In the genomic region with DNA sequence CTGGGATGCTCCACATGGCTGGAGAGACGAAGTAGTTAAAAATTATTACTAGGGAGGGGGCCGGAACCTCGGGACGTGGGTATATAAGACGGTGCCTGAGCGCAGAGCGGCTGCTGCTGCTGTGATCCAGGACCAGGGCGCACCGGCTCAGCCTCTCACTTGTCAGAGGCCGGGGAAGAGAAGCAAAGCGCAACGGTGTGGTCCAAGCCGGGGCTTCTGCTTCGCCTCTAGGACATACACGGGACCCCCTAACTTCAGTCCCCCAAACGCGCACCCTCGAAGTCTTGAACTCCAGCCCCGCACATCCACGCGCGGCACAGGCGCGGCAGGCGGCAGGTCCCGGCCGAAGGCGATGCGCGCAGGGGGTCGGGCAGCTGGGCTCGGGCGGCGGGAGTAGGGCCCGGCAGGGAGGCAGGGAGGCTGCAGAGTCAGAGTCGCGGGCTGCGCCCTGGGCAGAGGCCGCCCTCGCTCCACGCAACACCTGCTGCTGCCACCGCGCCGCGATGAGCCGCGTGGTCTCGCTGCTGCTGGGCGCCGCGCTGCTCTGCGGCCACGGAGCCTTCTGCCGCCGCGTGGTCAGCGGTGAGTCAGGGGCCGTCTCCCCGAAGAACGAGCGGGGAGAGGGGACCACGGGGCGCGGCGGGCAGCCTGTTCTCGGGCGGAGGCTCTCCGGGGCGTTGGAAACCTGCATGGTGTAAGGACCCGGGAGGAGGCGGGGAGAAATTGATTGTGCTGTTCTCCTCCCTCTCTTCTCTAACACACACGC, we compare ENCODE assay signal across 9 cellular contexts. TPM values are rescaled to one million over a fixed set of nuclear protein-coding genes. Genes with fewer than 3 reads are reported as not detected.
DNase-seq lines count a peak whose midpoint lies in the region; ATAC-seq, FAIRE-seq and TF ChIP-seq lines count a peak whose summit lies in the region.
"Had no signal": no experiment of that assay in that cellular context is flagged by ENCODE, and none has a peak within 500 bp of the region (broad histone marks: within the 10 kb centered on the region; RNA-seq: fewer than 3 reads in every experiment).

A gene with protein sequence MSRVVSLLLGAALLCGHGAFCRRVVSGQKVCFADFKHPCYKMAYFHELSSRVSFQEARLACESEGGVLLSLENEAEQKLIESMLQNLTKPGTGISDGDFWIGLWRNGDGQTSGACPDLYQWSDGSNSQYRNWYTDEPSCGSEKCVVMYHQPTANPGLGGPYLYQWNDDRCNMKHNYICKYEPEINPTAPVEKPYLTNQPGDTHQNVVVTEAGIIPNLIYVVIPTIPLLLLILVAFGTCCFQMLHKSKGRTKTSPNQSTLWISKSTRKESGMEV (plus strand): TSS at position 113 of the 766 bp plus-strand sequence. CDS start 391 bp downstream, at position 504.

- no peak for TF ChIP-seq CTCF in A673 (conservative IDR thresholded peaks at IDR 0.05; ENCODE audit: low read depth, low read length)
- no peak for TF ChIP-seq CTCF in Peyer's patch (IDR thresholded peaks at IDR 0.05)
- no peak for TF ChIP-seq CTCF in right atrium auricular region (IDR thresholded peaks at IDR 0.05)
- TF ChIP-seq CTCF in pancreas (IDR thresholded peaks at IDR 0.05): no peak
- no peak for TF ChIP-seq CTCF in OCI-LY7 (conservative IDR thresholded peaks at IDR 0.05; ENCODE audit: low read length)

- no peak for FAIRE-seq in pancreas (lab: Jason Lieb, UNC)

- H3K36me3 ChIP-seq in A673 (ENCODE audit: insufficient read depth, low read length, poor library complexity, severe bottlenecking) (no peaks in the 10 kb centered on the region), Peyer's patch (no peaks in the 10 kb centered on the region), right atrium auricular region (no peaks in the 10 kb centered on the region), pancreas (no peaks in the 10 kb centered on the region), OCI-LY7 (ENCODE audit: insufficient read depth, low read length) (no peaks in the 10 kb centered on the region)

- no peak within 1 kb of the TSS for H3K4me2 ChIP-seq in OCI-LY7 (ENCODE audit: low read length)

- no peaks in the 10 kb centered on the region for H3K79me2 ChIP-seq in OCI-LY7 (ENCODE audit: insufficient read depth, low read depth, low read length)

- H4K20me1 ChIP-seq in OCI-LY7 (ENCODE audit: insufficient read depth, low read length): no peaks in the 10 kb centered on the region

- intact Hi-C loops in A673 (cut with micrococcal nuclease; ENCODE audit: unreplicated experiment): no loop called here
- intact Hi-C loops in pancreas (cut with DNase I): no loop called here
- intact Hi-C loops in OCI-LY7 (cut with micrococcal nuclease; ENCODE audit: unreplicated experiment): no loop called here

- H2AFZ ChIP-seq in OCI-LY7 (ENCODE audit: low read length): no peak within 1 kb of the TSS

- no peak within 1 kb of the TSS for H3K4me3 Mint-ChIP-seq in stimulated activated memory B cell treated with anti-CD40 and anti-IgM and Interleukin-4, amounts not matched to agents 10 μg/mL and 1 μg/mL and 100 μg/mL, for 72 hours

- H3K9me3 Mint-ChIP-seq in stimulated activated memory B cell treated with anti-CD40 and anti-IgM and Interleukin-4, amounts not matched to agents 10 μg/mL and 1 μg/mL and 100 μg/mL, for 72 hours: no peaks in the 10 kb centered on the region

- H3K27me3 Mint-ChIP-seq in stimulated activated memory B cell treated with anti-CD40 and anti-IgM and Interleukin-4, amounts not matched to agents 10 μg/mL and 1 μg/mL and 100 μg/mL, for 72 hours: peaks cover 9% of the 10 kb centered on the region

- H3K4me1 Mint-ChIP-seq in stimulated activated memory B cell treated with anti-CD40 and anti-IgM and Interleukin-4, amounts not matched to agents 10 μg/mL and 1 μg/mL and 100 μg/mL, for 72 hours: no peaks in the 10 kb centered on the region

- peaks cover 9% of the 10 kb centered on the region for H3K4me1 ChIP-seq in A673 (ENCODE audit: insufficient read depth, low read length, poor library complexity, severe bottlenecking)
- H3K4me1 ChIP-seq in Peyer's patch: peaks cover 0 to 6% (median 0%) of the 10 kb centered on the region in 4 donors
- H3K4me1 ChIP-seq in right atrium auricular region: peaks cover 0 to 18% of the 10 kb centered on the region in 2 donors
- no peaks in the 10 kb centered on the region for H3K4me1 ChIP-seq in pancreas
- H3K4me1 ChIP-seq in OCI-LY7 (ENCODE audit: insufficient read depth, low read length, poor library complexity, severe bottlenecking): no peaks in the 10 kb centered on the region

- TF ChIP-seq POLR2A in Peyer's patch (IDR thresholded peaks at IDR 0.05): no peak

- BruUV-seq in A673 (replicated peaks; lab: Mats Ljungman, UMichigan) (no TSS peak), OCI-LY7 (replicated peaks; lab: Mats Ljungman, UMichigan) (no TSS peak)

- H3K27ac ChIP-seq in A673 (ENCODE audit: low read depth, low read length, poor library complexity, severe bottlenecking): no peak within 1 kb of the TSS
- no peak within 1 kb of the TSS for H3K27ac ChIP-seq in Peyer's patch
- peak within 1 kb of the TSS in 1 of 2 donors; percentile 15 for H3K27ac ChIP-seq in right atrium auricular region
- no peak within 1 kb of the TSS for H3K27ac ChIP-seq in pancreas
- H3K27ac ChIP-seq in OCI-LY7 (ENCODE audit: low read depth, low read length, poor library complexity, severe bottlenecking): no peak within 1 kb of the TSS

- DNase-seq in A673 (ENCODE audit: low spot score) (no peak), Peyer's patch (no peak), right atrium auricular region (ENCODE audit: low spot score) (no peak), pancreas (peak in 3 of 6 donors; percentile 13 to 67 (median 55)), SIG-M5 (lab: John Stamatoyannopoulos, UW) (no peak), OCI-LY7 (ENCODE audit: low spot score) (no peak)
- DNase-seq: CD8-positive, alpha-beta memory T cell had no signal

- H3K27me3 ChIP-seq in A673 (replicated peaks; ENCODE audit: insufficient read depth, low read depth, low read length, poor library complexity) (no peaks in the 10 kb centered on the region), Peyer's patch (no peaks in the 10 kb centered on the region), right atrium auricular region (no peaks in the 10 kb centered on the region), pancreas (peaks cover 0 to 13% (median 3%) of the 10 kb centered on the region in 4 donors)

- H3K9me3 ChIP-seq in A673 (ENCODE audit: low read depth, low read length, poor library complexity, severe bottlenecking): no peaks in the 10 kb centered on the region
- H3K9me3 ChIP-seq in Peyer's patch: no peaks in the 10 kb centered on the region
- H3K9me3 ChIP-seq in right atrium auricular region: no peaks in the 10 kb centered on the region
- H3K9me3 ChIP-seq in pancreas: no peaks in the 10 kb centered on the region
- H3K9me3 ChIP-seq in OCI-LY7 (ENCODE audit: low read length): no peaks in the 10 kb centered on the region

- CTCF ChIA-PET in A673 (lab: Charles Lee): no interaction called here
- CTCF ChIA-PET in OCI-LY7 (lab: Charles Lee; ENCODE audit: unreplicated experiment): no interaction called here

- ATAC-seq in pancreas: peak in 3 of 4 donors; percentile 50 to 51 (median 51)
- ATAC-seq in stimulated activated memory B cell treated with anti-CD40 and anti-IgM and Interleukin-4, amounts not matched to agents 10 μg/mL and 1 μg/mL and 100 μg/mL, for 72 hours: no peak
- no peak for ATAC-seq in GM18519 (IDR thresholded peaks at IDR 0.05; ENCODE audit: low FRiP score, unreplicated experiment)

- H3K4me3 ChIP-seq in A673 (ENCODE audit: low read depth, low read length, poor library complexity, severe bottlenecking) (peak within 1 kb of the TSS; percentile 54), Peyer's patch (peak within 1 kb of the TSS; percentile 2 to 40 (median 16)), right atrium auricular region (peak within 1 kb of the TSS; percentile 30 to 50), pancreas (peak within 1 kb of the TSS in 2 of 4 donors; percentile 13 to 38), OCI-LY7 (ENCODE audit: low read depth, low read length, poor library complexity, severe bottlenecking) (no peak within 1 kb of the TSS)

- H3K36me3 Mint-ChIP-seq in stimulated activated memory B cell treated with anti-CD40 and anti-IgM and Interleukin-4, amounts not matched to agents 10 μg/mL and 1 μg/mL and 100 μg/mL, for 72 hours: no peaks in the 10 kb centered on the region

- H3K9me2 ChIP-seq in OCI-LY7 (ENCODE audit: insufficient read depth, low read length): no peaks in the 10 kb centered on the region

- 2% methylated on average over 69 to 72 of the region's 72 CpGs for WGBS in pancreas, 2 donors

- POLR2A ChIA-PET in A673 (lab: Charles Lee; ENCODE audit: low non-redundant PET): no interaction called here
- POLR2A ChIA-PET in OCI-LY7 (lab: Charles Lee): interaction anchor here (0.7 kb wide), 1 partner anchor 304 kb away, joined by 3 read pairs; no protein-coding TSS in a partner anchor

- H3K27ac Mint-ChIP-seq in stimulated activated memory B cell treated with anti-CD40 and anti-IgM and Interleukin-4, amounts not matched to agents 10 μg/mL and 1 μg/mL and 100 μg/mL, for 72 hours: no peak within 1 kb of the TSS
- H3K27ac Mint-ChIP-seq: CD8-positive, alpha-beta memory T cell had no signal

RNA-seq across cellular contexts. Expression of the gene that starts here (rescaled TPM):
- total RNA-seq in A673 (2021): 0.19 and 0.26 TPM in 2 replicates
- under 1 TPM in 1 of 4 donors, not detected in 3; 0.35 TPM for total RNA-seq in Peyer's patch
- total RNA-seq in right atrium auricular region: 1 to 10 TPM; 1.2 TPM
- under 1 TPM in 4 of 6 donors, not detected in 2; 0.06 to 0.25 (median 0.12) TPM for total RNA-seq in pancreas
- polyA plus RNA-seq in pancreas: under 1 TPM in 1 of 2 donors, not detected in 1; 0.16 TPM
- total RNA-seq in OCI-LY7 (2014; rRNA removed; shearing (Covaris generic)): not detected in 2 replicates
- total RNA-seq in OCI-LY7 (2022): not detected in 2 replicates

Comparison
In these comparisons a context has a peak if more than half of its experiments do, and no peak if none do; other contexts are left out.
1. Peak in ATAC-seq in pancreas; RNA of the gene not detected or under 1 TPM.